In the genomic region with DNA sequence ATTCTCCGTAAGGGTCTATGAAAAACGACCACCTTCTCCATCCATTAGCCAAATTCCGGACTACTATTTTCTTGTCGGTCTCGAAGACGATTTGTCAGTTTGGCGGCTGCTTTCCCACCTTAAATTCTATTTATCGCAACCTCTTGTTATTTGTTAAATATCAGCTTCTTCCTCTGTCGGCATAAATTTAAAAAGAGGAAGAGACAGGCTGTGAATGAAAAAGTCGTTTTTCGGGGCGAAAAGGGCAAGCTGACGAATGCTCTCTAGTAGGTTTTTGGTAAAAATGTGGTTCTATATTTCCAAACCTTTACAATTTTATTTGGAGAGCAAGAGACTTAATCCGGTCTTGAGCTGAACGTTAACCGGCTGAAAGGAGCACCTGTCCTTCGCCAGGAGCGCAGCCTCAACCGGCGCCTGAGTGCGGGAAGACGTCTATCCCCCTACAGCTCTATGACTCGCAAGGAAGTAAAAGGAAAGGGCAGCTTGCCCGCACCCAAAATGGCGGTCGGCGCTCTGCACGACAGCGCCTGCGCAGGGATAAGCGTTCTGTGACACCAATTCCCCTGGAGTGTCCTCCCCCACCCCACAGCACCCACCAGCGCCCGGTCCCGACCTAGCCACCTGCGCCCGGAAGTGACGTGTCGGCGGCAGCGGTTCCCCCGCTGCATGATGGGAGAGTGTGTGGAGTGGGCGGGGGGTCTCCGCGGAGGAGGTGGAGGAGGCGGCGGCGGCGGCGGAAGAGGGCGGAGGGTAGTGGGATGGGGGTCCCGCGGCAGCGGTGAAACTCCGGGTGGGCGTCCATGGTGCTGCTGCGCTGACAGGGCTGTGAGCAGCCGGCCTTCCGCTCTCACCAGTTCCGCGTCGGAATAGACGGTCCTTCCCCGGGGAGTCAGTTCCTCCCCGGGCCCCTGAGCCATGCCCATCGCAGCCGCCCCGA, we compare ENCODE assay signal across 1 cellular context.
A peak's percentile ranks its signal among the peaks of the same experiment; 100 is the strongest.
TF ChIP-seq lines count a peak whose summit lies in the region.

A gene with protein sequence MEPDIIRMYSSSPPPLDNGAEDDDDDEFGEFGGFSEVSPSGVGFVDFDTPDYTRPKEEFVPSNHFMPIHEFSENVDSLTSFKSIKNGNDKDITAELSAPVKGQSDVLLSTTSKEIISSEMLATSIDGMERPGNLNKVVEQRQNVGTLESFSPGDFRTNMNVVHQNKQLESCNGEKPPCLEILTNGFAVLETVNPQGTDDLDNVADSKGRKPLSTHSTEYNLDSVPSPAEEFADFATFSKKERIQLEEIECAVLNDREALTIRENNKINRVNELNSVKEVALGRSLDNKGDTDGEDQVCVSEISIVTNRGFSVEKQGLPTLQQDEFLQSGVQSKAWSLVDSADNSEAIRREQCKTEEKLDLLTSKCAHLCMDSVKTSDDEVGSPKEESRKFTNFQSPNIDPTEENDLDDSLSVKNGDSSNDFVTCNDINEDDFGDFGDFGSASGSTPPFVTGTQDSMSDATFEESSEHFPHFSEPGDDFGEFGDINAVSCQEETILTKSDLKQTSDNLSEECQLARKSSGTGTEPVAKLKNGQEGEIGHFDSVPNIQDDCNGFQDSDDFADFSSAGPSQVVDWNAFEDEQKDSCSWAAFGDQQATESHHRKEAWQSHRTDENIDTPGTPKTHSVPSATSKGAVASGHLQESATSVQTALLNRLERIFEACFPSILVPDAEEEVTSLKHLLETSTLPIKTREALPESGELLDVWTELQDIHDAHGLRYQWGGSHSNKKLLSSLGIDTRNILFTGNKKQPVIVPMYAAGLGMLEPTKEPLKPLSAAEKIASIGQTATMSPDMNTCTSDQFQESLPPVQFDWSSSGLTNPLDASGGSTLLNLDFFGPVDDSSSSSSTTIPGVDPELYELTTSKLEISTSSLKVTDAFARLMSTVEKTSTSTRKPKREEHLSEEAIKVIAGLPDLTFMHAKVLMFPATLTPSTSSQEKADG (plus strand): TSS at position 662 of the 937 bp plus-strand sequence. CDS start 27,147 bp downstream, outside the sequence.

TF ChIP-seq in WTC11, 78 proteins besides CTCF, POLR2A, EP300 and RAD21 (continued from another document):
- TF ChIP-seq, protein P1, sequence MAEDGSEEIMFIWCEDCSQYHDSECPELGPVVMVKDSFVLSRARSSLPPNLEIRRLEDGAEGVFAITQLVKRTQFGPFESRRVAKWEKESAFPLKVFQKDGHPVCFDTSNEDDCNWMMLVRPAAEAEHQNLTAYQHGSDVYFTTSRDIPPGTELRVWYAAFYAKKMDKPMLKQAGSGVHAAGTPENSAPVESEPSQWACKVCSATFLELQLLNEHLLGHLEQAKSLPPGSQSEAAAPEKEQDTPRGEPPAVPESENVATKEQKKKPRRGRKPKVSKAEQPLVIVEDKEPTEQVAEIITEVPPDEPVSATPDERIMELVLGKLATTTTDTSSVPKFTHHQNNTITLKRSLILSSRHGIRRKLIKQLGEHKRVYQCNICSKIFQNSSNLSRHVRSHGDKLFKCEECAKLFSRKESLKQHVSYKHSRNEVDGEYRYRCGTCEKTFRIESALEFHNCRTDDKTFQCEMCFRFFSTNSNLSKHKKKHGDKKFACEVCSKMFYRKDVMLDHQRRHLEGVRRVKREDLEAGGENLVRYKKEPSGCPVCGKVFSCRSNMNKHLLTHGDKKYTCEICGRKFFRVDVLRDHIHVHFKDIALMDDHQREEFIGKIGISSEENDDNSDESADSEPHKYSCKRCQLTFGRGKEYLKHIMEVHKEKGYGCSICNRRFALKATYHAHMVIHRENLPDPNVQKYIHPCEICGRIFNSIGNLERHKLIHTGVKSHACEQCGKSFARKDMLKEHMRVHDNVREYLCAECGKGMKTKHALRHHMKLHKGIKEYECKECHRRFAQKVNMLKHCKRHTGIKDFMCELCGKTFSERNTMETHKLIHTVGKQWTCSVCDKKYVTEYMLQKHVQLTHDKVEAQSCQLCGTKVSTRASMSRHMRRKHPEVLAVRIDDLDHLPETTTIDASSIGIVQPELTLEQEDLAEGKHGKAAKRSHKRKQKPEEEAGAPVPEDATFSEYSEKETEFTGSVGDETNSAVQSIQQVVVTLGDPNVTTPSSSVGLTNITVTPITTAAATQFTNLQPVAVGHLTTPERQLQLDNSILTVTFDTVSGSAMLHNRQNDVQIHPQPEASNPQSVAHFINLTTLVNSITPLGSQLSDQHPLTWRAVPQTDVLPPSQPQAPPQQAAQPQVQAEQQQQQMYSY (CRISPR knock-in tag; IDR thresholded peaks at IDR 0.05) = no peak
- TF ChIP-seq EMX1 (CRISPR knock-in tag; IDR thresholded peaks at IDR 0.05) = no peak
- TF ChIP-seq IRF2 (CRISPR knock-in tag; IDR thresholded peaks at IDR 0.05; ENCODE audit: borderline replicate concordance, low read depth) = no peak
- TF ChIP-seq, protein P2, sequence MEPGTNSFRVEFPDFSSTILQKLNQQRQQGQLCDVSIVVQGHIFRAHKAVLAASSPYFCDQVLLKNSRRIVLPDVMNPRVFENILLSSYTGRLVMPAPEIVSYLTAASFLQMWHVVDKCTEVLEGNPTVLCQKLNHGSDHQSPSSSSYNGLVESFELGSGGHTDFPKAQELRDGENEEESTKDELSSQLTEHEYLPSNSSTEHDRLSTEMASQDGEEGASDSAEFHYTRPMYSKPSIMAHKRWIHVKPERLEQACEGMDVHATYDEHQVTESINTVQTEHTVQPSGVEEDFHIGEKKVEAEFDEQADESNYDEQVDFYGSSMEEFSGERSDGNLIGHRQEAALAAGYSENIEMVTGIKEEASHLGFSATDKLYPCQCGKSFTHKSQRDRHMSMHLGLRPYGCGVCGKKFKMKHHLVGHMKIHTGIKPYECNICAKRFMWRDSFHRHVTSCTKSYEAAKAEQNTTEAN (CRISPR knock-in tag; IDR thresholded peaks at IDR 0.05) = 0 out of 2 replicates have a peak, but pooled peaks have one; percentile 45
- no peak for TF ChIP-seq HMGA2 (CRISPR knock-in tag; IDR thresholded peaks at IDR 0.05)
- no peak; the same call in 1 of the 2 replicates for TF ChIP-seq SMAD3 (CRISPR knock-in tag; IDR thresholded peaks at IDR 0.05; ENCODE audit: borderline replicate concordance)
- TF ChIP-seq GABPB1 (CRISPR knock-in tag; IDR thresholded peaks at IDR 0.05) = peak; percentile 89
- peak; percentile 68; the same call in 1 of the 2 replicates for TF ChIP-seq CREB1 (CRISPR knock-in tag; IDR thresholded peaks at IDR 0.05)
- no peak for TF ChIP-seq E2F1 (CRISPR knock-in tag; IDR thresholded peaks at IDR 0.05)
- TF ChIP-seq IRF1 (CRISPR knock-in tag; IDR thresholded peaks at IDR 0.05) = no peak
